Comparison of ENCODE assay signal across 1 cellular context in the genomic region with DNA sequence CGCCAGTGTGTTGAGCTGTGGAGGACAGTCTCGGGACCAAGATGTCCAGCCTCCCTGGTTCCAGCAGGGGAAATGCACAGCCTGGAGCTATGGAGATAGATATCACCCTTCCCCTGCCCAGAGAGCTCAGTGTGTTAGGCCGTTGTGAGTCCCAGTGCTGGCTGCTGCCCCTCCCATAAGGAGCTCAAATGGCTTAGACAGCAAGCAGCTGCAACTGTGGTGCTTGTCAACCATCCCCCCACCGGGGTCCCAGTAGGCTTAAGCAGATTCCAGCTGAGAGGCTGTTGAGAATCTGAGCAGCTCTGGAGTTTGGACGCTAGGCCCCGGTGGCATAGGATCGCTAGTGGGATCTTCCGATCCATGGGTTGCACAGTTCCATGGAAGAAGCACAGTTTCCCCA.
TF ChIP-seq lines count a peak whose summit lies in the region.

No MANE protein-coding gene starts in this region.

TF ChIP-seq in WTC11, 78 proteins besides CTCF, POLR2A, EP300 and RAD21 (continued from another document):
- no peak for TF ChIP-seq SMAD3 (CRISPR knock-in tag; IDR thresholded peaks at IDR 0.05; ENCODE audit: borderline replicate concordance)
- TF ChIP-seq, protein P1, sequence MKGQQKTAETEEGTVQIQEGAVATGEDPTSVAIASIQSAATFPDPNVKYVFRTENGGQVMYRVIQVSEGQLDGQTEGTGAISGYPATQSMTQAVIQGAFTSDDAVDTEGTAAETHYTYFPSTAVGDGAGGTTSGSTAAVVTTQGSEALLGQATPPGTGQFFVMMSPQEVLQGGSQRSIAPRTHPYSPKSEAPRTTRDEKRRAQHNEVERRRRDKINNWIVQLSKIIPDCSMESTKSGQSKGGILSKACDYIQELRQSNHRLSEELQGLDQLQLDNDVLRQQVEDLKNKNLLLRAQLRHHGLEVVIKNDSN (CRISPR knock-in tag; IDR thresholded peaks at IDR 0.05), result no peak
- TF ChIP-seq, protein P2, sequence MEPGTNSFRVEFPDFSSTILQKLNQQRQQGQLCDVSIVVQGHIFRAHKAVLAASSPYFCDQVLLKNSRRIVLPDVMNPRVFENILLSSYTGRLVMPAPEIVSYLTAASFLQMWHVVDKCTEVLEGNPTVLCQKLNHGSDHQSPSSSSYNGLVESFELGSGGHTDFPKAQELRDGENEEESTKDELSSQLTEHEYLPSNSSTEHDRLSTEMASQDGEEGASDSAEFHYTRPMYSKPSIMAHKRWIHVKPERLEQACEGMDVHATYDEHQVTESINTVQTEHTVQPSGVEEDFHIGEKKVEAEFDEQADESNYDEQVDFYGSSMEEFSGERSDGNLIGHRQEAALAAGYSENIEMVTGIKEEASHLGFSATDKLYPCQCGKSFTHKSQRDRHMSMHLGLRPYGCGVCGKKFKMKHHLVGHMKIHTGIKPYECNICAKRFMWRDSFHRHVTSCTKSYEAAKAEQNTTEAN (CRISPR knock-in tag; IDR thresholded peaks at IDR 0.05), result no peak
